In genomic region chr22:50293441-50294318, GRCh38 we compare ENCODE assay signal across 1 cellular context.
A peak's percentile ranks its signal among the peaks of the same experiment; 100 is the strongest.
TF ChIP-seq lines count a peak whose summit lies in the region.

No MANE protein-coding gene starts in this region.

TF ChIP-seq in H1, 55 proteins besides CTCF, POLR2A, EP300 and RAD21:
- TF ChIP-seq SUZ12 (IDR thresholded peaks at IDR 0.05; ENCODE audit: low read length) (no peak), TCF12 (IDR thresholded peaks at IDR 0.05; ENCODE audit: low read depth, low read length) (peak; percentile 54; the same call in 1 of the 2 replicates), NANOG (IDR thresholded peaks at IDR 0.05; ENCODE audit: insufficient read depth, low read depth, low read length, poor library complexity, severe bottlenecking) (peak; percentile 2), JUND (IDR thresholded peaks at IDR 0.05; ENCODE audit: low read length) (no peak), SIN3A (conservative IDR thresholded peaks at IDR 0.05 in 1 of 2, IDR thresholded peaks at IDR 0.05 in 1 of 2; ENCODE audit: low read depth in 1 of 2, low read length in 2 of 2) (0 out of 4 replicates have a peak, but pooled peaks of 1 of the 2 experiments have one; percentile 14), BRCA1 (IDR thresholded peaks at IDR 0.05; ENCODE audit: low read depth, low read length) (no peak), USF2 (IDR thresholded peaks at IDR 0.05; ENCODE audit: low read length) (no peak), POLR2AphosphoS5 (IDR thresholded peaks at IDR 0.05; ENCODE audit: low read depth, low read length) (peak; percentile 22; the same call in 1 of the 2 replicates), TBP (IDR thresholded peaks at IDR 0.05; ENCODE audit: low read depth, low read length) (0 out of 2 replicates have a peak, but pooled peaks have one; percentile 21), YY1 (IDR thresholded peaks at IDR 0.05; ENCODE audit: low read depth, low read length) (peak; percentile 65; the same call in 1 of the 2 replicates), CREB1 (IDR thresholded peaks at IDR 0.05) (0 out of 2 replicates have a peak, but pooled peaks have one; percentile 5), HDAC2 (IDR thresholded peaks at IDR 0.05; ENCODE audit: borderline replicate concordance in 1 of 2, low read depth in 2 of 2, low read length in 2 of 2) (0 out of 4 replicates have a peak, but pooled peaks of 1 of the 2 experiments have one; percentile 17), TAF1 (IDR thresholded peaks at IDR 0.05; ENCODE audit: low read depth, low read length) (peak; percentile 49; the same call in 1 of the 2 replicates), ATF2 (IDR thresholded peaks at IDR 0.05; ENCODE audit: low read length) (no peak), RNF2 (IDR thresholded peaks at IDR 0.05; ENCODE audit: borderline replicate concordance, low read depth, low read length, missing control alignments, poor library complexity, severe bottlenecking) (no peak), EGR1 (IDR thresholded peaks at IDR 0.05; ENCODE audit: borderline replicate concordance, low read depth, low read length) (peak; percentile 99), TEAD4 (IDR thresholded peaks at IDR 0.05; ENCODE audit: low read depth, low read length) (peak; percentile 100), ASH2L (IDR thresholded peaks at IDR 0.05; ENCODE audit: low read length) (peak; percentile 35), GABPA (IDR thresholded peaks at IDR 0.05; ENCODE audit: borderline replicate concordance, insufficient read depth, low read length) (0 out of 2 replicates have a peak, but pooled peaks have one; percentile 8)
TF ChIP-seq in H1: peak in this region for 13.
